ENCODE assay signal across 8 cellular contexts in the genomic region with DNA sequence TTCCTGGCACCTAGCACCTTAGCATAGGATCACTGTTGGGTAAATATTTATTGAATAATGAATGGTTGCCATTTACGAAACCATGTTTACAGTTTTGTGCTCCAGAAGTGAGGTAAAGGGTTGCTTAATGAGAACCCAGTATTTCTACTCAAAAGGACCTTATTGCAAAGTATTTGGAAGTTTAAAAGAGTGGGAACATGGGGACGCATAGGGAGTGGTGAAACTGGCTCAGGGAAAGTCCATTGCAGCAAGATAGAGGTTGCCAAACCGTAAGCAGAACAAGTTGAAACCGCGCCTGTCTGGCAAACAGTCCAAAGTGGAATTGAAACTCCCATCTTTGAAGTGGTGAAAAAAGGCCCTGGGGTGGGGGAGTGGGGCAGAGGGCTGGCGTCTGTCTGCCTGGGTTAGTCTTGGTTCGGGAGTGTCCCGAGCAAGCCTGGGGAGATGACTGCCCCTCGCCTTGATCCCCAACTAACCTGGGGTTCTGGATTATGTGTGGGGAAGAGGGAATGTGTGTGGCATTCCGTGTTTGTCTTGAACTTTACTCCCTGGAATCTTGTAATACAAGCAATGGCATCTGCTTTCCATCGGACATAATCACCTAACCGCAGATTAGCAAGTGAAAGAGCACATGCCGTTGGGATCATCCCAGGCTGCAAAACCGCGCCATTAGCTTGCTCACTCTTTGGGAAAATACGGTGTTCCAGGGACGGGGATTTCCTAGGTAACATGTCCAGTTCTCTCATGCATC. TPM values are rescaled to one million over a fixed set of nuclear protein-coding genes. Genes with fewer than 3 reads are reported as not detected.
DNase-seq lines count a peak whose midpoint lies in the region; ATAC-seq and TF ChIP-seq lines count a peak whose summit lies in the region.

No MANE protein-coding gene starts in this region.

- H3K27me3 Mint-ChIP-seq in chondrocyte (ENCODE audit: low read depth): no peaks in the 10 kb centered on the region

- H3K36me3 Mint-ChIP-seq in chondrocyte (ENCODE audit: low read depth): no peaks in the 10 kb centered on the region

- H3K4me1 Mint-ChIP-seq in chondrocyte (ENCODE audit: low read depth): peaks cover 24% of the 10 kb centered on the region

- no peaks in the 10 kb centered on the region for H3K9me3 Mint-ChIP-seq in chondrocyte (ENCODE audit: low read depth)

- no peak overlapping the region for H3K4me3 Mint-ChIP-seq in chondrocyte (ENCODE audit: unreplicated experiment)

- peak overlapping the region; percentile 54 for H3K4me3 ChIP-seq in coronary artery

- ATAC-seq in GM19035 (IDR thresholded peaks at IDR 0.05; ENCODE audit: unreplicated experiment) (no peak), SK-N-SH treated with all-trans-retinoic acid at 6 μM for 48 hours (no peak)

- DNase-seq in GM10266 (ENCODE audit: extremely low spot score) (peak; percentile 57), LoVo (ENCODE audit: low spot score) (peak; percentile 81), coronary artery (ENCODE audit: low spot score) (peak; percentile 82), midbrain (lab: John Stamatoyannopoulos, UW) (peak; percentile 60), chondrocyte (ENCODE audit: low spot score) (no peak)
- DNase-seq in activated CD8-positive, alpha-beta memory T cell treated with anti-CD3 and anti-CD28 coated beads, Interleukin-2, amount 50 U/mL, for 48 hours: no peak

- H3K27ac Mint-ChIP-seq in chondrocyte (ENCODE audit: unreplicated experiment): no peak overlapping the region

- H3K27ac ChIP-seq in coronary artery: peak overlapping the region; percentile 82 to 88

- TF ChIP-seq CTCF in GM10266 (IDR thresholded peaks at IDR 0.05; ENCODE audit: control insufficient read depth, insufficient read depth, low read depth, missing control alignments): no peak
- TF ChIP-seq CTCF in coronary artery (IDR thresholded peaks at IDR 0.05): no peak
- no peak for TF ChIP-seq CTCF in chondrocyte (IDR thresholded peaks at IDR 0.05)

TF ChIP-seq in SK-N-SH treated with all-trans-retinoic acid at 6 μM for 48 hours, 23 proteins besides CTCF, POLR2A, EP300 and RAD21:
- TF ChIP-seq, protein P1, sequence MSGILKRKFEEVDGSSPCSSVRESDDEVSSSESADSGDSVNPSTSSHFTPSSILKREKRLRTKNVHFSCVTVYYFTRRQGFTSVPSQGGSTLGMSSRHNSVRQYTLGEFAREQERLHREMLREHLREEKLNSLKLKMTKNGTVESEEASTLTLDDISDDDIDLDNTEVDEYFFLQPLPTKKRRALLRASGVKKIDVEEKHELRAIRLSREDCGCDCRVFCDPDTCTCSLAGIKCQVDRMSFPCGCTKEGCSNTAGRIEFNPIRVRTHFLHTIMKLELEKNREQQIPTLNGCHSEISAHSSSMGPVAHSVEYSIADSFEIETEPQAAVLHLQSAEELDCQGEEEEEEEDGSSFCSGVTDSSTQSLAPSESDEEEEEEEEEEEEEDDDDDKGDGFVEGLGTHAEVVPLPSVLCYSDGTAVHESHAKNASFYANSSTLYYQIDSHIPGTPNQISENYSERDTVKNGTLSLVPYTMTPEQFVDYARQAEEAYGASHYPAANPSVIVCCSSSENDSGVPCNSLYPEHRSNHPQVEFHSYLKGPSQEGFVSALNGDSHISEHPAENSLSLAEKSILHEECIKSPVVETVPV (CRISPR knock-in tag; IDR thresholded peaks at IDR 0.05): no peak
- TF ChIP-seq ZNF565 (CRISPR knock-in tag; conservative IDR thresholded peaks at IDR 0.05; ENCODE audit: low read depth): no peak
- TF ChIP-seq ISL1 (CRISPR knock-in tag; IDR thresholded peaks at IDR 0.05): no peak
- TF ChIP-seq PPARA (CRISPR knock-in tag; IDR thresholded peaks at IDR 0.05; ENCODE audit: borderline replicate concordance): no peak
- TF ChIP-seq SNAI2 (CRISPR knock-in tag; IDR thresholded peaks at IDR 0.05): no peak
- no peak for TF ChIP-seq ESRRG (CRISPR knock-in tag; IDR thresholded peaks at IDR 0.05)
- TF ChIP-seq CSDC2 (CRISPR knock-in tag; IDR thresholded peaks at IDR 0.05): no peak
- no peak for TF ChIP-seq ZNF8 (CRISPR knock-in tag; IDR thresholded peaks at IDR 0.05)
- no peak for TF ChIP-seq ZFP3 (CRISPR knock-in tag; IDR thresholded peaks at IDR 0.05)
- TF ChIP-seq ZNF70 (CRISPR knock-in tag; IDR thresholded peaks at IDR 0.05): no peak
- no peak for TF ChIP-seq TSHZ2 (CRISPR knock-in tag; IDR thresholded peaks at IDR 0.05)
- no peak for TF ChIP-seq TCF4 (CRISPR knock-in tag; IDR thresholded peaks at IDR 0.05; ENCODE audit: borderline replicate concordance)
- TF ChIP-seq OSR1 (CRISPR knock-in tag; IDR thresholded peaks at IDR 0.05): no peak
- no peak for TF ChIP-seq BACH2 (CRISPR knock-in tag; IDR thresholded peaks at IDR 0.05; ENCODE audit: borderline replicate concordance)
- TF ChIP-seq, protein P2, sequence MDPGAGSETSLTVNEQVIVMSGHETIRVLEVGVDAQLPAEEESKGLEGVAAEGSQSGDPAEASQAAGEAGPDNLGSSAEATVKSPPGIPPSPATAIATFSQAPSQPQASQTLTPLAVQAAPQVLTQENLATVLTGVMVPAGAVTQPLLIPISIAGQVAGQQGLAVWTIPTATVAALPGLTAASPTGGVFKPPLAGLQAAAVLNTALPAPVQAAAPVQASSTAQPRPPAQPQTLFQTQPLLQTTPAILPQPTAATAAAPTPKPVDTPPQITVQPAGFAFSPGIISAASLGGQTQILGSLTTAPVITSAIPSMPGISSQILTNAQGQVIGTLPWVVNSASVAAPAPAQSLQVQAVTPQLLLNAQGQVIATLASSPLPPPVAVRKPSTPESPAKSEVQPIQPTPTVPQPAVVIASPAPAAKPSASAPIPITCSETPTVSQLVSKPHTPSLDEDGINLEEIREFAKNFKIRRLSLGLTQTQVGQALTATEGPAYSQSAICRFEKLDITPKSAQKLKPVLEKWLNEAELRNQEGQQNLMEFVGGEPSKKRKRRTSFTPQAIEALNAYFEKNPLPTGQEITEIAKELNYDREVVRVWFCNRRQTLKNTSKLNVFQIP (CRISPR knock-in tag; IDR thresholded peaks at IDR 0.05; ENCODE audit: borderline replicate concordance, low read depth): no peak
- TF ChIP-seq GLIS3 (CRISPR knock-in tag; IDR thresholded peaks at IDR 0.05): no peak
- TF ChIP-seq RARB (CRISPR knock-in tag; IDR thresholded peaks at IDR 0.05): no peak
- TF ChIP-seq, protein P3, sequence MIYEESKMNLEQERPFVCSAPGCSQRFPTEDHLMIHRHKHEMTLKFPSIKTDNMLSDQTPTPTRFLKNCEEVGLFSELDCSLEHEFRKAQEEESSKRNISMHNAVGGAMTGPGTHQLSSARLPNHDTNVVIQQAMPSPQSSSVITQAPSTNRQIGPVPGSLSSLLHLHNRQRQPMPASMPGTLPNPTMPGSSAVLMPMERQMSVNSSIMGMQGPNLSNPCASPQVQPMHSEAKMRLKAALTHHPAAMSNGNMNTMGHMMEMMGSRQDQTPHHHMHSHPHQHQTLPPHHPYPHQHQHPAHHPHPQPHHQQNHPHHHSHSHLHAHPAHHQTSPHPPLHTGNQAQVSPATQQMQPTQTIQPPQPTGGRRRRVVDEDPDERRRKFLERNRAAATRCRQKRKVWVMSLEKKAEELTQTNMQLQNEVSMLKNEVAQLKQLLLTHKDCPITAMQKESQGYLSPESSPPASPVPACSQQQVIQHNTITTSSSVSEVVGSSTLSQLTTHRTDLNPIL (CRISPR knock-in tag; IDR thresholded peaks at IDR 0.05; ENCODE audit: low read depth): no peak
- no peak for TF ChIP-seq ZFP30 (CRISPR knock-in tag; IDR thresholded peaks at IDR 0.05)
- no peak for TF ChIP-seq ZC3H10 (CRISPR knock-in tag; IDR thresholded peaks at IDR 0.05)

RNA-seq across cellular contexts. Expression of gene ALDH2, which starts 7.2 kb away (rescaled TPM):
- total RNA-seq in chondrocyte: 42.0 to 73.8 TPM (median 73.3 TPM) in 3 replicates

Comparison
In these comparisons a context has a peak if more than half of its experiments do, and no peak if none do; other contexts are left out.
1. DNase-seq: peak in GM10266 (single experiment), LoVo (single experiment), coronary artery (single experiment) and midbrain (single experiment); none in activated CD8-positive, alpha-beta memory T cell treated with anti-CD3 and anti-CD28 coated beads, Interleukin-2, amount 50 U/mL, for 48 hours (single experiment) and chondrocyte (single experiment).